13 cellular contexts compared by ENCODE assay signal in the genomic region with DNA sequence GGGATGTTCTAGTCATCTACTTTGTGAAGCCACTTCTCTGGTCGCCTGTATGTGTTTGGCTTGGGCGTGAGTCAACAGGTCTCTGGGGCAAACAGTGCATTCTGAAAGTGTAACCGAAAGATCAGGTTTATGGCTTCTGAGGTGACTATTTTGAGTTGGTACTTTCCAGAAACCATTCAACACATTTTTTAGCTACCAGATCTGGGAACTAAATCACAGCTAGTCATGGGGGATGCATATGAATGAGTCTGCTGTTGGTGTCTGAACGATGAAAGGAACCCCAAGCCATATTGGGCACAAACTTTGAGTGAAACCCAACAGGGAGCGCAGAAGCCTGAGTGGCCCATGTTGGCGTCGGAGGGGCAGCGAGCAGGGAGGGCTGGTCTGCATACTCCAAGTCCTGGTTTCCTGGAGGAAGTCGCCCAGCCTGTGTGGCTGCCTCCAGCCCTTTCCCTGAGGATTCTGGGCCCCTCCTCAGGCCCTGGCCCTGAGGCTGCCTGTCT. TPM values are rescaled to one million over a fixed set of nuclear protein-coding genes. Genes with fewer than 3 reads are reported as not detected.
DNase-seq lines count a peak whose midpoint lies in the region; ATAC-seq, FAIRE-seq and TF ChIP-seq lines count a peak whose summit lies in the region.
"Had no signal": no experiment of that assay in that cellular context is flagged by ENCODE, and none has a peak within 500 bp of the region (broad histone marks: within the 10 kb centered on the region; RNA-seq: fewer than 3 reads in every experiment).

No MANE protein-coding gene starts in this region.

- TF ChIP-seq POLR2A in GM12892 (IDR thresholded peaks at IDR 0.05; ENCODE audit: low read depth, low read length) = peak; percentile 61; the same call in 1 of the 2 replicates

- DNase-seq in GM12892 (ENCODE audit: insufficient read length) (peak; percentile 59), NCI-H524 treated with DMSO at 0.1 percent for 48 hours (lab: John Stamatoyannopoulos, UW) (no peak), pons (ENCODE audit: low spot score) (no peak), mesenteric fat pad (ENCODE audit: low spot score) (no peak)
- DNase-seq: anterior cingulate cortex, DMS79 treated with DMSO at 0.1 percent for 48 hours, NCI-H510A, small intestine had no signal

- FAIRE-seq in GM12892 (lab: Jason Lieb, UNC) = peak; percentile 91
- FAIRE-seq: small intestine, TTC549 had no signal

- ATAC-seq in GM19043 (IDR thresholded peaks at IDR 0.05; ENCODE audit: low read depth, unreplicated experiment) (peak; percentile 92), HG02763 (IDR thresholded peaks at IDR 0.05; ENCODE audit: unreplicated experiment) (peak; percentile 83), HG03575 (IDR thresholded peaks at IDR 0.05; ENCODE audit: extremely low read depth, insufficient number of reproducible peaks, low FRiP score, unreplicated experiment) (peak; percentile 88), SK-N-SH treated with all-trans-retinoic acid at 6 μM for 48 hours (no peak)

TF ChIP-seq in SK-N-SH treated with all-trans-retinoic acid at 6 μM for 48 hours, 23 proteins besides CTCF, POLR2A, EP300 and RAD21:
- no peak for TF ChIP-seq ISL1 (CRISPR knock-in tag; IDR thresholded peaks at IDR 0.05)
- TF ChIP-seq ARNTL (CRISPR knock-in tag; IDR thresholded peaks at IDR 0.05; ENCODE audit: borderline replicate concordance, low read depth) = no peak
- TF ChIP-seq ZNF8 (CRISPR knock-in tag; IDR thresholded peaks at IDR 0.05) = no peak
- TF ChIP-seq ZNF565 (CRISPR knock-in tag; conservative IDR thresholded peaks at IDR 0.05; ENCODE audit: low read depth) = no peak
- TF ChIP-seq ZFP30 (CRISPR knock-in tag; IDR thresholded peaks at IDR 0.05) = no peak
- TF ChIP-seq TOX (CRISPR knock-in tag; IDR thresholded peaks at IDR 0.05; ENCODE audit: borderline replicate concordance) = no peak
- no peak for TF ChIP-seq TCF4 (CRISPR knock-in tag; IDR thresholded peaks at IDR 0.05; ENCODE audit: borderline replicate concordance)
- no peak for TF ChIP-seq CSDC2 (CRISPR knock-in tag; IDR thresholded peaks at IDR 0.05)
- TF ChIP-seq, protein P1, sequence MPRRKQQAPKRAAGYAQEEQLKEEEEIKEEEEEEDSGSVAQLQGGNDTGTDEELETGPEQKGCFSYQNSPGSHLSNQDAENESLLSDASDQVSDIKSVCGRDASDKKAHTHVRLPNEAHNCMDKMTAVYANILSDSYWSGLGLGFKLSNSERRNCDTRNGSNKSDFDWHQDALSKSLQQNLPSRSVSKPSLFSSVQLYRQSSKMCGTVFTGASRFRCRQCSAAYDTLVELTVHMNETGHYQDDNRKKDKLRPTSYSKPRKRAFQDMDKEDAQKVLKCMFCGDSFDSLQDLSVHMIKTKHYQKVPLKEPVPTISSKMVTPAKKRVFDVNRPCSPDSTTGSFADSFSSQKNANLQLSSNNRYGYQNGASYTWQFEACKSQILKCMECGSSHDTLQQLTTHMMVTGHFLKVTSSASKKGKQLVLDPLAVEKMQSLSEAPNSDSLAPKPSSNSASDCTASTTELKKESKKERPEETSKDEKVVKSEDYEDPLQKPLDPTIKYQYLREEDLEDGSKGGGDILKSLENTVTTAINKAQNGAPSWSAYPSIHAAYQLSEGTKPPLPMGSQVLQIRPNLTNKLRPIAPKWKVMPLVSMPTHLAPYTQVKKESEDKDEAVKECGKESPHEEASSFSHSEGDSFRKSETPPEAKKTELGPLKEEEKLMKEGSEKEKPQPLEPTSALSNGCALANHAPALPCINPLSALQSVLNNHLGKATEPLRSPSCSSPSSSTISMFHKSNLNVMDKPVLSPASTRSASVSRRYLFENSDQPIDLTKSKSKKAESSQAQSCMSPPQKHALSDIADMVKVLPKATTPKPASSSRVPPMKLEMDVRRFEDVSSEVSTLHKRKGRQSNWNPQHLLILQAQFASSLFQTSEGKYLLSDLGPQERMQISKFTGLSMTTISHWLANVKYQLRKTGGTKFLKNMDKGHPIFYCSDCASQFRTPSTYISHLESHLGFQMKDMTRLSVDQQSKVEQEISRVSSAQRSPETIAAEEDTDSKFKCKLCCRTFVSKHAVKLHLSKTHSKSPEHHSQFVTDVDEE (CRISPR knock-in tag; IDR thresholded peaks at IDR 0.05) = no peak
- no peak for TF ChIP-seq BACH2 (CRISPR knock-in tag; IDR thresholded peaks at IDR 0.05; ENCODE audit: borderline replicate concordance)
- no peak for TF ChIP-seq PATZ1 (CRISPR knock-in tag; IDR thresholded peaks at IDR 0.05; ENCODE audit: borderline replicate concordance)
- TF ChIP-seq, protein P2, sequence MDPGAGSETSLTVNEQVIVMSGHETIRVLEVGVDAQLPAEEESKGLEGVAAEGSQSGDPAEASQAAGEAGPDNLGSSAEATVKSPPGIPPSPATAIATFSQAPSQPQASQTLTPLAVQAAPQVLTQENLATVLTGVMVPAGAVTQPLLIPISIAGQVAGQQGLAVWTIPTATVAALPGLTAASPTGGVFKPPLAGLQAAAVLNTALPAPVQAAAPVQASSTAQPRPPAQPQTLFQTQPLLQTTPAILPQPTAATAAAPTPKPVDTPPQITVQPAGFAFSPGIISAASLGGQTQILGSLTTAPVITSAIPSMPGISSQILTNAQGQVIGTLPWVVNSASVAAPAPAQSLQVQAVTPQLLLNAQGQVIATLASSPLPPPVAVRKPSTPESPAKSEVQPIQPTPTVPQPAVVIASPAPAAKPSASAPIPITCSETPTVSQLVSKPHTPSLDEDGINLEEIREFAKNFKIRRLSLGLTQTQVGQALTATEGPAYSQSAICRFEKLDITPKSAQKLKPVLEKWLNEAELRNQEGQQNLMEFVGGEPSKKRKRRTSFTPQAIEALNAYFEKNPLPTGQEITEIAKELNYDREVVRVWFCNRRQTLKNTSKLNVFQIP (CRISPR knock-in tag; IDR thresholded peaks at IDR 0.05; ENCODE audit: borderline replicate concordance, low read depth) = no peak
- no peak for TF ChIP-seq ESRRG (CRISPR knock-in tag; IDR thresholded peaks at IDR 0.05)
- TF ChIP-seq ZFP3 (CRISPR knock-in tag; IDR thresholded peaks at IDR 0.05) = no peak
- no peak for TF ChIP-seq ZC3H10 (CRISPR knock-in tag; IDR thresholded peaks at IDR 0.05)
- no peak for TF ChIP-seq CSRNP3 (CRISPR knock-in tag; IDR thresholded peaks at IDR 0.05)
- no peak for TF ChIP-seq ZNF70 (CRISPR knock-in tag; IDR thresholded peaks at IDR 0.05)
- no peak for TF ChIP-seq PPARA (CRISPR knock-in tag; IDR thresholded peaks at IDR 0.05; ENCODE audit: borderline replicate concordance)
- TF ChIP-seq CREB5 (CRISPR knock-in tag; IDR thresholded peaks at IDR 0.05; ENCODE audit: low read depth) = no peak
- no peak for TF ChIP-seq SNAI2 (CRISPR knock-in tag; IDR thresholded peaks at IDR 0.05)

RNA-seq across cellular contexts. Expression of gene UBE2QL1, which starts 35.3 kb away (rescaled TPM):
- 0.15 TPM for polyA plus RNA-seq in GM12892 (2012; ENCODE audit: missing spikeins)
- total RNA-seq in mesenteric fat pad = 0.61 TPM
